In the genomic region with DNA sequence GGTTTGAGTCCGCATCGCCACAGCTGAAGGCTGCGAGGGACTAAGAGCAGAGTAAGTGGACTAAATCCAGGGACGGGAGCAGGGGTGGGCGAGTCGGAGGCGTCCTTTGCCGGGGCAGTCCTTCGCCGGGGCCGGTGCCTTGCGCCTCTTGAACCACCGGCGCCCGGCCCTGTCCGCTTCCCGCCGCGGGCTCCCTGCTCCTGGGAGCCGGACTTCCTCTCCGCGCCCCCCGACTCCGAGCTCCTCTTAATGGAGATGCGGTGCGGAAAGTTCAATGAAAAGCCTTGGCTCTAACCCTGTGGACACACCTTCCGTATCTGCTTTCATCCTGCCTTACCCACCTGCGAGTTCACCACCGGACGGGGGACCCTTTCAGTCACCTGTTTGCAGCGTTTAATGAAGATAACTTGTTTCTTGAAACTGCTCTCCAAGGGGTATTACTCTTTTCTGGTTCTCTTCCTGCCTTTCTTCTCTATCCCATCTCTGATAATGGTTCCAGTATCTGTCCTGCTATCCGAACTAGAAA, we compare ENCODE assay signal across 8 cellular contexts. TPM values are rescaled to one million over a fixed set of nuclear protein-coding genes. Genes with fewer than 3 reads are reported as not detected.
DNase-seq lines count a peak whose midpoint lies in the region; ATAC-seq and TF ChIP-seq lines count a peak whose summit lies in the region.

No MANE protein-coding gene starts in this region.

- H3K9ac ChIP-seq in BLaER1, result peak overlapping the region; percentile 95

- peak overlapping the region; percentile 91 for H3K27ac Mint-ChIP-seq in T-helper 1 cell treated with Interleukin-12 subunit alpha and Interleukin-12 subunit beta and Interleukin-4 antibody, amounts not matched to agents 30 μg/mL and 1 μg/mL, for 36 hours
- H3K27ac Mint-ChIP-seq in natural killer cell treated with Interleukin-12 subunit alpha and Interleukin-12 subunit beta and Interleukin-15 and Interleukin-18, amount 100 ng/mL, for 72 hours, result peak overlapping the region; percentile 88 to 95

- H3K4me3 ChIP-seq in BLaER1, result peak overlapping the region; percentile 96
- peak overlapping the region; percentile 93 for H3K4me3 ChIP-seq in epithelial cell of esophagus (ENCODE audit: low read length)

- ATAC-seq in GM19395 (IDR thresholded peaks at IDR 0.05; ENCODE audit: unreplicated experiment) (peak; percentile 21), HG03439 (IDR thresholded peaks at IDR 0.05; ENCODE audit: unreplicated experiment) (peak; percentile 22)
- ATAC-seq in natural killer cell treated with Interleukin-12 subunit alpha and Interleukin-12 subunit beta and Interleukin-15 and Interleukin-18, amount 100 ng/mL, for 72 hours, result peak; percentile 10 to 25

- TF ChIP-seq CTCF in epithelial cell of esophagus (IDR thresholded peaks at IDR 0.05; ENCODE audit: insufficient read depth, low read depth, low read length, missing control alignments), result no peak

- no peaks in the 10 kb centered on the region; the same call in 1 of the 2 replicates for H3K9me3 ChIP-seq in BLaER1

- H3K4me1 ChIP-seq in BLaER1, result peaks cover 55% of the 10 kb centered on the region

- H3K27ac ChIP-seq in BLaER1, result peak overlapping the region; percentile 93

- peak overlapping the region; percentile 91 for H3K4me3 Mint-ChIP-seq in T-helper 1 cell treated with Interleukin-12 subunit alpha and Interleukin-12 subunit beta and Interleukin-4 antibody, amounts not matched to agents 30 μg/mL and 1 μg/mL, for 36 hours
- H3K4me3 Mint-ChIP-seq in natural killer cell treated with Interleukin-12 subunit alpha and Interleukin-12 subunit beta and Interleukin-15 and Interleukin-18, amount 100 ng/mL, for 72 hours, result peak overlapping the region; percentile 98

- H3K27me3 ChIP-seq in BLaER1, result no peaks in the 10 kb centered on the region

- H4K20me1 ChIP-seq in BLaER1, result peaks cover 65% of the 10 kb centered on the region

- no peaks in the 10 kb centered on the region for H3K27me3 Mint-ChIP-seq in T-helper 1 cell treated with Interleukin-12 subunit alpha and Interleukin-12 subunit beta and Interleukin-4 antibody, amounts not matched to agents 30 μg/mL and 1 μg/mL, for 36 hours (ENCODE audit: low read depth)
- H3K27me3 Mint-ChIP-seq in natural killer cell treated with Interleukin-12 subunit alpha and Interleukin-12 subunit beta and Interleukin-15 and Interleukin-18, amount 100 ng/mL, for 72 hours, result no peaks in the 10 kb centered on the region

- peaks cover 53% of the 10 kb centered on the region for H3K4me1 Mint-ChIP-seq in T-helper 1 cell treated with Interleukin-12 subunit alpha and Interleukin-12 subunit beta and Interleukin-4 antibody, amounts not matched to agents 30 μg/mL and 1 μg/mL, for 36 hours (ENCODE audit: low read depth)
- peaks cover 40 to 80% of the 10 kb centered on the region in 2 donors for H3K4me1 Mint-ChIP-seq in natural killer cell treated with Interleukin-12 subunit alpha and Interleukin-12 subunit beta and Interleukin-15 and Interleukin-18, amount 100 ng/mL, for 72 hours (ENCODE audit: low read depth in 2 of 2)

- DNase-seq in epithelial cell of esophagus (ENCODE audit: low read depth) (peak; percentile 34), HPDE6-E6E7 (ENCODE audit: extremely low spot score) (no peak)
- DNase-seq in natural killer cell treated with Interleukin-12 subunit alpha and Interleukin-12 subunit beta and Interleukin-15 and Interleukin-18, amount 100 ng/mL, for 72 hours (ENCODE audit: low spot score), result no peak
- DNase-seq in stimulated activated CD4-positive, alpha-beta T cell treated with anti-CD3 and anti-CD28 coated beads, Interleukin-4, amount 100 ng/mL, for 4 hours, result no peak

- peak overlapping the region; percentile 94 for H3K4me2 ChIP-seq in BLaER1

- H3K36me3 ChIP-seq in BLaER1, result peaks cover 18% of the 10 kb centered on the region; the same call in 1 of the 2 replicates

- no peaks in the 10 kb centered on the region for H3K9me3 Mint-ChIP-seq in T-helper 1 cell treated with Interleukin-12 subunit alpha and Interleukin-12 subunit beta and Interleukin-4 antibody, amounts not matched to agents 30 μg/mL and 1 μg/mL, for 36 hours
- no peaks in the 10 kb centered on the region for H3K9me3 Mint-ChIP-seq in natural killer cell treated with Interleukin-12 subunit alpha and Interleukin-12 subunit beta and Interleukin-15 and Interleukin-18, amount 100 ng/mL, for 72 hours

- peaks cover 13% of the 10 kb centered on the region for H3K36me3 Mint-ChIP-seq in T-helper 1 cell treated with Interleukin-12 subunit alpha and Interleukin-12 subunit beta and Interleukin-4 antibody, amounts not matched to agents 30 μg/mL and 1 μg/mL, for 36 hours (ENCODE audit: low read depth)
- peaks cover 10% of the 10 kb centered on the region for H3K36me3 Mint-ChIP-seq in natural killer cell treated with Interleukin-12 subunit alpha and Interleukin-12 subunit beta and Interleukin-15 and Interleukin-18, amount 100 ng/mL, for 72 hours

RNA-seq across cellular contexts. Expression of a gene that starts 0.5 kb away (rescaled TPM):
- 10 to 100 TPM; 55.6 to 68.5 TPM for total RNA-seq in natural killer cell treated with Interleukin-12 subunit alpha and Interleukin-12 subunit beta and Interleukin-15 and Interleukin-18, amount 100 ng/mL, for 72 hours

RNA-seq across cellular contexts. Expression of a gene that starts 0.9 kb away (rescaled TPM):
- total RNA-seq in natural killer cell treated with Interleukin-12 subunit alpha and Interleukin-12 subunit beta and Interleukin-15 and Interleukin-18, amount 100 ng/mL, for 72 hours, result 10 to 100 TPM; 36.7 to 52.5 TPM
